Comparison of ENCODE assay signal across 16 cellular contexts in genomic region chr1:156945881-156946661, GRCh38. TPM values are rescaled to one million over a fixed set of nuclear protein-coding genes. Genes with fewer than 3 reads are reported as not detected.
DNase-seq lines count a peak whose midpoint lies in the region; ATAC-seq and TF ChIP-seq lines count a peak whose summit lies in the region.
"Had no signal": no experiment of that assay in that cellular context is flagged by ENCODE, and none has a peak within 500 bp of the region (broad histone marks: within the 10 kb centered on the region; RNA-seq: fewer than 3 reads in every experiment).

No MANE protein-coding gene starts in this region.

- POLR2A ChIA-PET in PC-3 (lab: Charles Lee; ENCODE audit: unreplicated experiment): no interaction called here

- H3K9me3 Mint-ChIP-seq in glutamatergic neuron (ENCODE audit: unreplicated experiment): peaks cover 8% of the 10 kb centered on the region
- H3K9me3 Mint-ChIP-seq: activated naive CD4-positive, alpha-beta T cell treated with anti-CD3 and anti-CD28 coated beads for 36 hours had no signal

- H3K23ac ChIP-seq in mesenchymal stem cell (ENCODE audit: low read length in 2 of 2): no peak overlapping the region

- no peaks in the 10 kb centered on the region for H4K20me1 ChIP-seq in PC-3 (ENCODE audit: low read length)

- H2BK5ac ChIP-seq in mesenchymal stem cell (ENCODE audit: low read depth, low read length, poor library complexity, severe bottlenecking): no peak overlapping the region

- CTCF ChIA-PET in PC-3 (lab: Charles Lee): interaction anchor here (0.6 kb wide), 1 partner anchor 87 kb away, joined by 4 read pairs; no protein-coding TSS in a partner anchor

- no peak overlapping the region for H2BK12ac ChIP-seq in mesenchymal stem cell (ENCODE audit: low read length in 2 of 2)

- H3K27me3 ChIP-seq in PC-3 (ENCODE audit: low read length): no peaks in the 10 kb centered on the region
- H3K27me3 ChIP-seq in mesenchymal stem cell (ENCODE audit: control insufficient read depth in 1 of 2, insufficient read depth in 1 of 2, low read length in 2 of 2): no peaks in the 10 kb centered on the region
- H3K27me3 ChIP-seq: MG63, right atrium auricular region, SJSA1 had no signal

- H3K36me3 Mint-ChIP-seq in glutamatergic neuron (ENCODE audit: unreplicated experiment): peaks cover 20% of the 10 kb centered on the region

- no peaks in the 10 kb centered on the region for H3K9me2 ChIP-seq in PC-3 (replicated peaks; ENCODE audit: low read length)

- no peak overlapping the region for H4K91ac ChIP-seq in mesenchymal stem cell (ENCODE audit: low read length)

- no peak overlapping the region for H2BK15ac ChIP-seq in mesenchymal stem cell (ENCODE audit: low read depth, poor library complexity, severe bottlenecking)

- TF ChIP-seq CTCF in 22Rv1 (IDR thresholded peaks at IDR 0.05) (no peak), PC-3 (conservative IDR thresholded peaks at IDR 0.05; ENCODE audit: low read depth, low read length) (no peak), glutamatergic neuron (IDR thresholded peaks at IDR 0.05; ENCODE audit: partially characterized antibody, unreplicated experiment) (no peak)

- H3K79me2 ChIP-seq in PC-3 (ENCODE audit: low read length): no peaks in the 10 kb centered on the region

- no peak overlapping the region for H3K4me3 Mint-ChIP-seq in glutamatergic neuron (ENCODE audit: unreplicated experiment)
- H3K4me3 Mint-ChIP-seq: activated naive CD4-positive, alpha-beta T cell treated with anti-CD3 and anti-CD28 coated beads for 36 hours had no signal

- H3K14ac ChIP-seq in mesenchymal stem cell (ENCODE audit: low read length in 2 of 2): no peak overlapping the region

- H3K4me2 ChIP-seq in PC-3 (ENCODE audit: low read length) (no peak overlapping the region), mesenchymal stem cell (ENCODE audit: low read length, poor library complexity, severe bottlenecking) (no peak overlapping the region)

- H2BK120ac ChIP-seq in mesenchymal stem cell (ENCODE audit: low read depth, low read length): no peak overlapping the region

- H2AFZ ChIP-seq in PC-3 (ENCODE audit: low read length) (no peak overlapping the region), mesenchymal stem cell (ENCODE audit: low read depth, low read length) (no peak overlapping the region)

- H3K27ac ChIP-seq in 22Rv1: peak overlapping the region; percentile 25; the same call in 1 of the 2 replicates
- no peak overlapping the region for H3K27ac ChIP-seq in PC-3 (ENCODE audit: low read length)
- no peak overlapping the region for H3K27ac ChIP-seq in mesenchymal stem cell (ENCODE audit: low read length, poor library complexity, severe bottlenecking)
- H3K27ac ChIP-seq: right atrium auricular region, SJSA1 had no signal

- H3K27me3 Mint-ChIP-seq in glutamatergic neuron (ENCODE audit: unreplicated experiment): peaks cover 7% of the 10 kb centered on the region

- H3F3A ChIP-seq in PC-3 (ENCODE audit: low read length, unreplicated experiment): no peaks in the 10 kb centered on the region

- no TSS peak for BruUV-seq in PC-3 (replicated peaks; lab: Mats Ljungman, UMichigan)

- TF ChIP-seq POLR2A in erythroblast (IDR thresholded peaks at IDR 0.05; ENCODE audit: low read length): no peak

- H3K9me3 ChIP-seq in PC-3 (ENCODE audit: low read length) (no peaks in the 10 kb centered on the region), mesenchymal stem cell (ENCODE audit: control insufficient read depth, low read length) (no peaks in the 10 kb centered on the region)
- H3K9me3 ChIP-seq: MG63, right atrium auricular region, SJSA1 had no signal

- DNase-seq in HT-29 (ENCODE audit: low spot score) (peak; percentile 59), PC-3 (peak; percentile 70), erythroblast (lab: John Stamatoyannopoulos, UW) (peak; percentile 8 to 30), NCI-H128 (lab: John Stamatoyannopoulos, UW; ENCODE audit: unreplicated experiment) (no peak), glutamatergic neuron (no peak), mesenchymal stem cell (no peak)
- no peak for DNase-seq in activated CD8-positive, alpha-beta memory T cell treated with anti-CD3 and anti-CD28 coated beads, Interleukin-2, amount 50 U/mL, for 4 hours
- DNase-seq: activated naive CD4-positive, alpha-beta T cell treated with anti-CD3 and anti-CD28 coated beads for 36 hours; MG63; stimulated activated CD4-positive, alpha-beta T cell treated with anti-CD3 and anti-CD28 coated beads, Interleukin-1b, Interleukin-23, amount 100 ng/mL, for 48 hours; T-helper 9 cell had no signal

- H3K4me1 ChIP-seq in PC-3 (ENCODE audit: insufficient read depth, low read length) (peaks cover 10% of the 10 kb centered on the region; the same call in 1 of the 2 replicates), mesenchymal stem cell (ENCODE audit: control insufficient read depth, insufficient read depth, low read depth, low read length) (no peaks in the 10 kb centered on the region)
- H3K4me1 ChIP-seq: right atrium auricular region, SJSA1 had no signal

- no peak overlapping the region for H3K4ac ChIP-seq in mesenchymal stem cell (ENCODE audit: low read depth in 1 of 2, low read length in 2 of 2)

- H4K8ac ChIP-seq in mesenchymal stem cell (ENCODE audit: low read length): no peak overlapping the region

- H3K36me3 ChIP-seq in PC-3 (ENCODE audit: low read depth, low read length): peaks cover 57% of the 10 kb centered on the region
- peaks cover 85 to 99% of the 10 kb centered on the region in 2 experiments for H3K36me3 ChIP-seq in mesenchymal stem cell (ENCODE audit: control insufficient read depth in 1 of 2, insufficient read depth in 2 of 2, low read depth in 1 of 2, low read length in 2 of 2)

- no peaks in the 10 kb centered on the region for H3K4me1 Mint-ChIP-seq in glutamatergic neuron (ENCODE audit: low read depth, unreplicated experiment)

- no peaks in the 10 kb centered on the region for H3K79me1 ChIP-seq in mesenchymal stem cell (replicated peaks; ENCODE audit: low read length, poor library complexity, severe bottlenecking)

- intact Hi-C loops in PC-3 (cut with micrococcal nuclease): no loop called here

- no peak overlapping the region for H3K18ac ChIP-seq in mesenchymal stem cell (ENCODE audit: low read depth in 1 of 2, low read length in 2 of 2)

- peak; percentile 89 for ATAC-seq in PC-3

- WGBS in mesenchymal stem cell: 96% methylated on average over 11 of the region's 11 CpGs

- H2AK5ac ChIP-seq in mesenchymal stem cell (ENCODE audit: low read length, severe bottlenecking): no peak overlapping the region

- no peak overlapping the region for H3K27ac Mint-ChIP-seq in glutamatergic neuron (ENCODE audit: unreplicated experiment)
- H3K27ac Mint-ChIP-seq: activated naive CD4-positive, alpha-beta T cell treated with anti-CD3 and anti-CD28 coated beads for 36 hours had no signal

- no peak overlapping the region for H3K4me3 ChIP-seq in PC-3 (ENCODE audit: low read length)
- no peak overlapping the region for H3K4me3 ChIP-seq in mesenchymal stem cell (ENCODE audit: insufficient read depth in 1 of 2, low read depth in 1 of 2, low read length in 2 of 2)
- H3K4me3 ChIP-seq: MG63, right atrium auricular region, SJSA1 had no signal

- H3K9ac ChIP-seq in PC-3 (ENCODE audit: low read length): no peak overlapping the region
- H3K9ac ChIP-seq in mesenchymal stem cell (ENCODE audit: low read length): no peak overlapping the region

RNA-seq across cellular contexts. Expression of gene LRRC71, which starts 25.6 kb away (rescaled TPM):
- not detected in 2 replicates for total RNA-seq in HT-29 (2014; rRNA removed; shearing (Covaris generic))
- total RNA-seq in PC-3 (2014; rRNA removed): 0.11 TPM in 1 of 2 replicates, not detected in the other
- total RNA-seq in glutamatergic neuron (ENCODE audit: unreplicated experiment): not detected
- polyA plus RNA-seq in mesenchymal stem cell (2013, experiment 1 of 2): 0.03 TPM
- polyA plus RNA-seq in mesenchymal stem cell (2013, experiment 2 of 2): 0.05 TPM
- total RNA-seq: activated naive CD4-positive, alpha-beta T cell treated with anti-CD3 and anti-CD28 coated beads for 36 hours; kidney epithelial cell; mononuclear cell; right atrium auricular region; SJSA1 had no signal

RNA-seq across cellular contexts. Expression of gene PEAR1, which starts 52.6 kb away (rescaled TPM):
- total RNA-seq in HT-29 (2014; rRNA removed; shearing (Covaris generic)): 1.2 and 1.4 TPM in 2 replicates
- total RNA-seq in PC-3 (2014; rRNA removed) (10.3 and 11.9 TPM in 2 replicates), glutamatergic neuron (ENCODE audit: unreplicated experiment) (1.2 TPM)
- polyA plus RNA-seq in mesenchymal stem cell (2013, experiment 1 of 2): 20.5 TPM
- 20.1 TPM for polyA plus RNA-seq in mesenchymal stem cell (2013, experiment 2 of 2)
- total RNA-seq: activated naive CD4-positive, alpha-beta T cell treated with anti-CD3 and anti-CD28 coated beads for 36 hours had no signal

Comparison
In these comparisons a context has a peak if more than half of its experiments do, and no peak if none do; other contexts are left out.
1. DNase-seq: peak in HT-29 (single experiment), PC-3 (single experiment) and erythroblast (2 of 2); none in NCI-H128 (single experiment), glutamatergic neuron (single experiment), activated CD8-positive, alpha-beta memory T cell treated with anti-CD3 and anti-CD28 coated beads, Interleukin-2, amount 50 U/mL, for 4 hours (single experiment) and mesenchymal stem cell (single experiment).